ENCODE assay signal across 18 cellular contexts in the genomic region with DNA sequence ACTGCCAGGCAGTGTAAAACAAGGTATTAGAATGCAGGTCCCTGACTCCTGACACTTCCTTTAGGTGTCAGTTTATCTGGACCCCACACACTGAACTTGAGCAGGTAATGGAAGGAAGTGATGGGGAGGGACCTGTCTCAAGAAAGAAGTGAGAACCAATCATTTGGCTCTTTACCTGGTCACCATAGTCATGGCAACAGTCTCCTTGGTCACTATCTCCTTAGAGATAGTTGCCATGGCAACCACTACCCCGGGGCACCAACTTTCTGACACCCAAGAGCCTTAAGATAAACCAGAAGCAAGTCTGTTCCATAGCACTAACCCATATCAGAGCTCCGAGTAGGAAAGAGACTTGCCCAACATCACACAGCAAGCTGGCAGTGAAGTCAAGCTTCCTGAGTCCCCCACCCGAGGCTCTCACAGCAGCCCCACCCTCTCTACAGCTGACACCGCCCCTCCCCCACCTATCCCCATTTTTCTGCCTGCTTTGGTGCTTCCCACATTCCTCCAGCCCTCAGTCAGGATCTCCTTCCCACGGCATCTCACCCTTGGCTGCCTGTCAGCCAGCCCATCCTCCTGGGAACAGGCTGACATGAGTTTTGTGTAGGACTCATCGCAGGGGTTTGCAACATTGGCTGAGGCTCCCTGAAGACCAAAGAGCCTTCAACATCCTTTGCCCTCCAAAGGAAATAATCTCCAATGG. TPM values are rescaled to one million over a fixed set of nuclear protein-coding genes. Genes with fewer than 3 reads are reported as not detected.
DNase-seq lines count a peak whose midpoint lies in the region; ATAC-seq, FAIRE-seq and TF ChIP-seq lines count a peak whose summit lies in the region.
"Had no signal": no experiment of that assay in that cellular context is flagged by ENCODE, and none has a peak within 500 bp of the region (broad histone marks: within the 10 kb centered on the region; RNA-seq: fewer than 3 reads in every experiment).

No MANE protein-coding gene starts in this region.

- no peaks in the 10 kb centered on the region for H3K9me2 ChIP-seq in SK-N-SH

- H3K9me3 Mint-ChIP-seq in astrocyte (ENCODE audit: unreplicated experiment), result no peaks in the 10 kb centered on the region
- H3K9me3 Mint-ChIP-seq: activated naive CD4-positive, alpha-beta T cell treated with anti-CD3 and anti-CD28 coated beads, Interleukin-2, amount 10 ng/mL, durations not matched to agents 7 days and 5 days; naive thymus-derived CD4-positive, alpha-beta T cell had no signal

- H3K4me3 Mint-ChIP-seq in astrocyte (ENCODE audit: unreplicated experiment), result no peak overlapping the region
- H3K4me3 Mint-ChIP-seq: activated naive CD4-positive, alpha-beta T cell treated with anti-CD3 and anti-CD28 coated beads, Interleukin-2, amount 10 ng/mL, durations not matched to agents 7 days and 5 days had no signal

- TF ChIP-seq EP300 in SK-N-SH (IDR thresholded peaks at IDR 0.05; ENCODE audit: borderline replicate concordance in 1 of 2, low read depth in 1 of 2, low read length in 1 of 2), result no peak

- intact Hi-C loops in testis (cut with DNase I; ENCODE audit: low total_unique reads), result no loop called here

- no peak for TF ChIP-seq CTCF in SK-N-SH (IDR thresholded peaks at IDR 0.05)
- TF ChIP-seq CTCF in astrocyte (IDR thresholded peaks at IDR 0.05; ENCODE audit: insufficient read depth, low read depth, low read length), result no peak
- no peak for TF ChIP-seq CTCF in right atrium auricular region (IDR thresholded peaks at IDR 0.05)
- TF ChIP-seq CTCF in testis (IDR thresholded peaks at IDR 0.05), result no peak

- TF ChIP-seq RAD21 in SK-N-SH (IDR thresholded peaks at IDR 0.05; ENCODE audit: low read length), result no peak

- no peak for ATAC-seq in SK-N-SH treated with all-trans-retinoic acid at 6 μM for 48 hours
- ATAC-seq: naive thymus-derived CD4-positive, alpha-beta T cell had no signal

- no peaks in the 10 kb centered on the region for H3K9me3 ChIP-seq in SK-N-SH
- no peaks in the 10 kb centered on the region for H3K9me3 ChIP-seq in astrocyte (ENCODE audit: insufficient read depth, low read depth, low read length)
- H3K9me3 ChIP-seq in right atrium auricular region, result no peaks in the 10 kb centered on the region
- no peaks in the 10 kb centered on the region for H3K9me3 ChIP-seq in testis
- H3K9me3 ChIP-seq: tibial nerve had no signal

- TF ChIP-seq POLR2A in testis (IDR thresholded peaks at IDR 0.05), result no peak

- H3K4me2 ChIP-seq in SK-N-SH (0 out of 2 replicates have a peak overlapping the region, but pooled peaks have one; percentile 68), astrocyte (ENCODE audit: low read length) (no peak overlapping the region)
- H3K4me2 ChIP-seq: PC-9 had no signal

- WGBS in SK-N-SH (ENCODE audit: low lambda C conversion rate), result 30% methylated on average over 6 of the region's 6 CpGs
- WGBS in testis, 2 donors, result 55 to 60% methylated on average over 5 to 6 of the region's 6 CpGs

- CTCF ChIA-PET in SK-N-SH (lab: Yijun Ruan, JAX), result interaction anchor here (1.1 to 1.4 kb wide), 2 partner anchors 14 to 37 kb away, joined by 3 to 5 read pairs; no protein-coding TSS in a partner anchor

- peaks cover 8% of the 10 kb centered on the region for H3F3A ChIP-seq in SK-N-SH (replicated peaks; ENCODE audit: insufficient read depth)

- FAIRE-seq in astrocyte (lab: Jason Lieb, UNC), result no peak

- no peak for DNase-seq in SK-N-SH
- peak; percentile 23 for DNase-seq in astrocyte (ENCODE audit: low read depth)
- no peak for DNase-seq in right atrium auricular region (ENCODE audit: low spot score)
- DNase-seq in putamen (ENCODE audit: low spot score), result no peak
- no peak for DNase-seq in NCI-H526 treated with DMSO at 0.1 percent for 48 hours (lab: John Stamatoyannopoulos, UW)
- DNase-seq in NCI-H187 (lab: John Stamatoyannopoulos, UW), result no peak
- no peak for DNase-seq in testis
- DNase-seq: activated naive CD4-positive, alpha-beta T cell treated with anti-CD3 and anti-CD28 coated beads, Interleukin-2, amount 10 ng/mL, durations not matched to agents 7 days and 5 days; DND-41; naive thymus-derived CD4-positive, alpha-beta T cell; NCI-H345; PC-9 had no signal

- no peaks in the 10 kb centered on the region for H3K79me2 ChIP-seq in SK-N-SH (ENCODE audit: insufficient read depth)
- no peaks in the 10 kb centered on the region for H3K79me2 ChIP-seq in astrocyte (ENCODE audit: insufficient read depth, low read length)

- H3K4me1 ChIP-seq in SK-N-SH (ENCODE audit: control insufficient read depth in 1 of 2, insufficient read depth in 2 of 2, low read depth in 1 of 2, low read length in 1 of 2) (peaks cover 2 to 5% of the 10 kb centered on the region in 2 experiments; a peak in 2 of 4 replicates), astrocyte (ENCODE audit: insufficient read depth, low read length) (peaks cover 3% of the 10 kb centered on the region), right atrium auricular region (peaks cover 0 to 28% of the 10 kb centered on the region in 2 donors), testis (peaks cover 10% of the 10 kb centered on the region)

- H4K20me1 ChIP-seq in SK-N-SH (ENCODE audit: insufficient read depth) (no peaks in the 10 kb centered on the region), astrocyte (ENCODE audit: insufficient read depth, low read length) (no peaks in the 10 kb centered on the region)

- no peaks in the 10 kb centered on the region for H3K36me3 Mint-ChIP-seq in astrocyte (ENCODE audit: low read depth, unreplicated experiment)
- H3K36me3 Mint-ChIP-seq: activated naive CD4-positive, alpha-beta T cell treated with anti-CD3 and anti-CD28 coated beads, Interleukin-2, amount 10 ng/mL, durations not matched to agents 7 days and 5 days had no signal

- peaks cover 2% of the 10 kb centered on the region for H3K4me1 Mint-ChIP-seq in astrocyte (ENCODE audit: low read depth, unreplicated experiment)
- H3K4me1 Mint-ChIP-seq: activated naive CD4-positive, alpha-beta T cell treated with anti-CD3 and anti-CD28 coated beads, Interleukin-2, amount 10 ng/mL, durations not matched to agents 7 days and 5 days had no signal

- peaks cover 24% of the 10 kb centered on the region for H3K27me3 Mint-ChIP-seq in astrocyte (ENCODE audit: low read depth, unreplicated experiment)

- H3K27ac ChIP-seq in SK-N-SH (ENCODE audit: low read depth in 2 of 2, low read length in 1 of 2) (peak overlapping the region in 1 of 2 experiments; percentile 65; a peak in 2 of 4 replicates), astrocyte (ENCODE audit: low read depth, low read length) (no peak overlapping the region), right atrium auricular region (peak overlapping the region; percentile 48 to 56), testis (peak overlapping the region in 1 of 2 donors; percentile 83)
- H3K27ac ChIP-seq: PC-9 had no signal

- POLR2A ChIA-PET in SK-N-SH (lab: Yijun Ruan, JAX), result no interaction called here

- H3K27me3 ChIP-seq in SK-N-SH (ENCODE audit: insufficient read depth) (no peaks in the 10 kb centered on the region), astrocyte (ENCODE audit: insufficient read depth, low read length) (peaks cover 3% of the 10 kb centered on the region), right atrium auricular region (no peaks in the 10 kb centered on the region), testis (no peaks in the 10 kb centered on the region)
- H3K27me3 ChIP-seq: tibial nerve had no signal

- H2AFZ ChIP-seq in SK-N-SH (ENCODE audit: low read depth) (no peak overlapping the region), astrocyte (ENCODE audit: low read depth, low read length) (peak overlapping the region; percentile 9)
- H2AFZ ChIP-seq: PC-9 had no signal

- no peaks in the 10 kb centered on the region for H3K36me3 ChIP-seq in SK-N-SH (replicated peaks in 1 of 2; ENCODE audit: control insufficient read depth in 1 of 2, insufficient read depth in 2 of 2, low read length in 1 of 2)
- H3K36me3 ChIP-seq in astrocyte (ENCODE audit: insufficient read depth, low read length), result no peaks in the 10 kb centered on the region
- H3K36me3 ChIP-seq in right atrium auricular region, result no peaks in the 10 kb centered on the region
- H3K36me3 ChIP-seq in testis (ENCODE audit: low read depth, missing control alignments), result no peaks in the 10 kb centered on the region
- H3K36me3 ChIP-seq: tibial nerve had no signal

- H3K9ac ChIP-seq in SK-N-SH (no peak overlapping the region), astrocyte (ENCODE audit: low read length) (no peak overlapping the region)

- H3K4me3 ChIP-seq in SK-N-SH (ENCODE audit: low read depth in 2 of 2, low read length in 1 of 2) (no peak overlapping the region), astrocyte (ENCODE audit: insufficient read depth, low read depth, low read length) (no peak overlapping the region), right atrium auricular region (no peak overlapping the region), testis (no peak overlapping the region)
- H3K4me3 ChIP-seq: PC-9, smooth muscle cell, tibial nerve had no signal

- H3K27ac Mint-ChIP-seq in astrocyte (ENCODE audit: unreplicated experiment), result no peak overlapping the region
- H3K27ac Mint-ChIP-seq: activated naive CD4-positive, alpha-beta T cell treated with anti-CD3 and anti-CD28 coated beads, Interleukin-2, amount 10 ng/mL, durations not matched to agents 7 days and 5 days had no signal

RNA-seq across cellular contexts. Expression of a gene that starts 16.3 kb away (rescaled TPM):
- 160 and 176 TPM in 2 replicates for polyA plus RNA-seq in SK-N-SH (2012; rRNA removed)
- polyA plus RNA-seq in SK-N-SH (2012; cell fraction: cytosol; rRNA removed), result 86.0 and 123 TPM in 2 replicates
- 153 and 200 TPM in 2 replicates for polyA plus RNA-seq in SK-N-SH (2012; cell fraction: nucleus; rRNA removed)
- 399 and 435 TPM in 2 replicates for total RNA-seq in astrocyte
- 10 to 100 TPM; 31.7 to 45.7 TPM for total RNA-seq in right atrium auricular region
- 10 to 100 TPM; 68.7 to 86.7 TPM for total RNA-seq in testis
- polyA plus RNA-seq in testis (ENCODE audit: insufficient read depth, low read depth, low replicate concordance), result 97.5 TPM

RNA-seq across cellular contexts. Expression of a gene that starts 22.9 kb away (rescaled TPM):
- polyA plus RNA-seq in SK-N-SH (2012; rRNA removed), result 6.1 and 7.1 TPM in 2 replicates
- polyA plus RNA-seq in SK-N-SH (2012; cell fraction: cytosol; rRNA removed), result 3.0 and 3.9 TPM in 2 replicates
- polyA plus RNA-seq in SK-N-SH (2012; cell fraction: nucleus; rRNA removed), result 8.1 and 8.9 TPM in 2 replicates
- not detected in 2 replicates for total RNA-seq in astrocyte
- total RNA-seq in right atrium auricular region, result 1 to 10 TPM; 3.0 to 3.1 TPM
- 1 to 10 TPM; 1.9 to 2.6 TPM for total RNA-seq in testis
- polyA plus RNA-seq in testis (ENCODE audit: insufficient read depth, low read depth, low replicate concordance), result 3.4 TPM
- total RNA-seq: cerebellum; naive thymus-derived CD4-positive, alpha-beta T cell; PC-9; T-helper 2 cell treated with Interferon-gamma antibody and Interleukin-4, amounts not matched to agents 100 ng/mL and 5 ng/mL, for 36 hours had no signal
- polyA plus RNA-seq: AG04450; naive thymus-derived CD4-positive, alpha-beta T cell had no signal

RNA-seq across cellular contexts. Expression of a gene that starts 23.1 kb away (rescaled TPM):
- polyA plus RNA-seq in SK-N-SH (2012; rRNA removed) (0.26 and 0.49 TPM in 2 replicates), testis (ENCODE audit: insufficient read depth, low read depth, low replicate concordance) (8.2 TPM)
- not detected in 2 replicates for polyA plus RNA-seq in SK-N-SH (2012; cell fraction: cytosol; rRNA removed)
- polyA plus RNA-seq in SK-N-SH (2012; cell fraction: nucleus; rRNA removed), result 2.7 and 5.8 TPM in 2 replicates
- total RNA-seq in astrocyte (not detected in 2 replicates), right atrium auricular region (not detected), testis (not detected)
- total RNA-seq: cerebellum; naive thymus-derived CD4-positive, alpha-beta T cell; PC-9; smooth muscle cell; T-helper 2 cell treated with Interferon-gamma antibody and Interleukin-4, amounts not matched to agents 100 ng/mL and 5 ng/mL, for 36 hours; tibial nerve had no signal
- polyA plus RNA-seq: AG04450; naive thymus-derived CD4-positive, alpha-beta T cell; smooth muscle cell had no signal

RNA-seq across cellular contexts. Expression of a gene that starts 57.6 kb away (rescaled TPM):
- polyA plus RNA-seq in SK-N-SH (2012; rRNA removed) (not detected in 2 replicates), testis (ENCODE audit: insufficient read depth, low read depth, low replicate concordance) (222 TPM)
- polyA plus RNA-seq in SK-N-SH (2012; cell fraction: cytosol; rRNA removed), result not detected in 2 replicates
- not detected in 2 replicates for polyA plus RNA-seq in SK-N-SH (2012; cell fraction: nucleus; rRNA removed)
- total RNA-seq in astrocyte (not detected in 2 replicates), right atrium auricular region (not detected), testis (100 to 1,000 TPM; 654 to 709 TPM)
- total RNA-seq: cerebellum; naive thymus-derived CD4-positive, alpha-beta T cell; PC-9; smooth muscle cell; T-helper 2 cell treated with Interferon-gamma antibody and Interleukin-4, amounts not matched to agents 100 ng/mL and 5 ng/mL, for 36 hours; tibial nerve had no signal
- polyA plus RNA-seq: AG04450; naive thymus-derived CD4-positive, alpha-beta T cell; smooth muscle cell had no signal
